ENCODE assay signal across 8 cellular contexts in the genomic region with DNA sequence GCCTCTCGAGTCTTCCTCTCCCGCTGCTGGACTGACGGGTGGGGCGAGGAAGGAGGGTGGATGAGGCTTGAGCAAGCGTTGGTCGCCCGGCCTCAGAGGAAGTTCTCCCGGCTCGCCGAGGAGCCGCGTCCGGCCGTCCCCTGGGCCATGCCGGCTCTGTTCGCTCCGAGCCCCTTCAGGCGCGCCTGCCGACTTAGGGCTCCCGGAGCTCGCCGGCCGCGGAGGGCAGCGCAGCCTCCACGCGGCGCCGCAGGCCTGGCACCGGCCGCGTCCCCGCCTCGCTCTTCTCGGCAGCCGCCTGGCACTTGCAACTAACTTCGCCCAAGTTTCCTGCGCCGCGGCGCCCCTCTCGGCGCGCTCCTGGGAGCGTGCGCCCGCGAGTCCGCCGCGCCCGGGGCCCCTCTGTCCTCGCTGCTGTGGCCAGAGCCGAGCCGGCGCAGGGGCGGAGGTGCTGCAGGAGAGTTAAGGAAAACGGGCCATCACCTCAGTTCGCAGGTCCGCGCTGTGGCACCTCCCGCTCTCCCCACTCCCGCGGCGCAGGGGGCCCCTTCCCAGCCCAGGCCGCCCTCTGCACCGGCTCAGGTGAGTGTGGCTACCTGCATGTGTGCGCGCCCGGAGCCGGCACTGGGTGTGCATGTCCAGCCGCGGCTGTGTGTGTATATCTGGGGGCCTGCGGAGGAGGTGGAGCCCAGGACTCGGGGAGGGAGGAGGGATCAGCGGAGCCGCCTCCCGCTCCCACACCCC. TPM values are rescaled to one million over a fixed set of nuclear protein-coding genes. Genes with fewer than 3 reads are reported as not detected.
A peak's percentile ranks its signal among the peaks of the same experiment; 100 is the strongest.
DNase-seq lines count a peak whose midpoint lies in the region; ATAC-seq and TF ChIP-seq lines count a peak whose summit lies in the region.

No MANE protein-coding gene starts in this region.

- H3K36me3 ChIP-seq in mesodermal cell (ENCODE audit: control insufficient read depth, insufficient read depth, low read length) = no peaks in the 10 kb centered on the region

- ATAC-seq in HG03039 (IDR thresholded peaks at IDR 0.05; ENCODE audit: unreplicated experiment) (no peak), HG03521 (IDR thresholded peaks at IDR 0.05; ENCODE audit: unreplicated experiment) (no peak)
- ATAC-seq in activated CD4-positive, CD25-positive, alpha-beta regulatory T cell treated with anti-CD3 and anti-CD28 coated beads, Interleukin-2, amount 50 U/mL, for 24 hours = no peak

- H3K9me3 ChIP-seq in mesodermal cell (ENCODE audit: control insufficient read depth, low read length) = no peaks in the 10 kb centered on the region

- peak; percentile 26 for DNase-seq in GM04504 (ENCODE audit: low read depth)
- peak; percentile 21 to 28 for DNase-seq in NCI-H1930 (lab: John Stamatoyannopoulos, UW)
- DNase-seq in coronary artery (ENCODE audit: low spot score) = no peak
- DNase-seq in NOMO-1 (lab: John Stamatoyannopoulos, UW; ENCODE audit: unreplicated experiment in 2 of 2) = no peak

- WGBS in mesodermal cell (ENCODE audit: insufficient coverage in 2 of 2), 2 experiments = 0% methylated on average over 43 to 45 of the region's 79 CpGs

- H3K27ac ChIP-seq in coronary artery (no peak overlapping the region), mesodermal cell (ENCODE audit: low read depth, low read length, severe bottlenecking) (no peak overlapping the region)

- no peak for TF ChIP-seq CTCF in coronary artery (IDR thresholded peaks at IDR 0.05)

- H3K4me3 ChIP-seq in coronary artery (peak overlapping the region; percentile 59), mesodermal cell (ENCODE audit: extremely low read depth, insufficient read depth, low read length, poor library complexity, severe bottlenecking) (peak overlapping the region; percentile 29)

- H3K4me1 ChIP-seq in mesodermal cell (ENCODE audit: control insufficient read depth, insufficient read depth, low read length, poor library complexity, severe bottlenecking) = no peaks in the 10 kb centered on the region

RNA-seq across cellular contexts. Expression of gene SOX21, which starts 0.6 kb away (rescaled TPM):
- 1.4 TPM for polyA plus RNA-seq in mesodermal cell (2013, experiment 1 of 2)
- polyA plus RNA-seq in mesodermal cell (2013, experiment 2 of 2) = 0.66 TPM

Comparison
In these comparisons a context has a peak if more than half of its experiments do, and no peak if none do; other contexts are left out.
1. DNase-seq: peak in GM04504 (single experiment) and NCI-H1930 (2 of 2); none in coronary artery (single experiment) and NOMO-1 (0 of 2).